Comparison of ENCODE assay signal across 8 cellular contexts in the genomic region with DNA sequence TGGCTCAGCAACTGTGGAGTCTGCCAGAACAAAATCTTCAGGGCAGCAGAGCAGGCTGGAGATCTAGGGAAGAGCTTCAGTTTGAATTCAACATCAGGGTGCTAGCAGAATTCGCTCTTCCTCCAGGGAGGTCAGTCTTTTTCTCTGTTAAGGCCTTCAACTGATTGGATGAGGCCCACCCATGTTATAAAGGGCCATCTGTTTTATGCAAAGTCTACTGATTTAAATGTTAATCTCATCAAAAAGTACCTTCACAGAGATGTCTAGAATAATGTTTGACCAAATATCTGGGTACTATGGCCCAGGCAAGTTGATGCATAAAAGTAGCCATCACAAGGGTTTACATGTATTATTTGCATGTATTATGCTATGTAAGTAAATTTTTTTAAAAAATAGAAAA.
"Had no signal": no experiment of that assay in that cellular context is flagged by ENCODE, and none has a peak within 500 bp of the region (broad histone marks: within the 10 kb centered on the region; RNA-seq: fewer than 3 reads in every experiment).

No MANE protein-coding gene starts in this region.

- H3K27ac Mint-ChIP-seq: IgD-negative memory B cell had no signal

- H3K36me3 Mint-ChIP-seq: IgD-negative memory B cell had no signal

- H3K4me3 Mint-ChIP-seq: IgD-negative memory B cell had no signal

- H3K4me2 ChIP-seq: KMS-11 had no signal

- H3K9ac ChIP-seq: KMS-11 had no signal

- FAIRE-seq: HepG2, HTR-8/SVneo had no signal

- H3K27ac ChIP-seq: HL-60, KMS-11 had no signal

- H3K9me3 Mint-ChIP-seq: IgD-negative memory B cell had no signal

- DNase-seq: IMR-90, KBM-7, KG1 had no signal

- H3K27me3 Mint-ChIP-seq: IgD-negative memory B cell had no signal

- ATAC-seq: HepG2 had no signal
